ENCODE assay signal across 1 cellular context in genomic region chr6:45814772-45815171, GRCh38.
TF ChIP-seq lines count a peak whose summit lies in the region.

No MANE protein-coding gene starts in this region.

TF ChIP-seq in HepG2, 621 proteins besides CTCF, POLR2A, EP300 and RAD21 (continued from another document):
- TF ChIP-seq, protein P1, sequence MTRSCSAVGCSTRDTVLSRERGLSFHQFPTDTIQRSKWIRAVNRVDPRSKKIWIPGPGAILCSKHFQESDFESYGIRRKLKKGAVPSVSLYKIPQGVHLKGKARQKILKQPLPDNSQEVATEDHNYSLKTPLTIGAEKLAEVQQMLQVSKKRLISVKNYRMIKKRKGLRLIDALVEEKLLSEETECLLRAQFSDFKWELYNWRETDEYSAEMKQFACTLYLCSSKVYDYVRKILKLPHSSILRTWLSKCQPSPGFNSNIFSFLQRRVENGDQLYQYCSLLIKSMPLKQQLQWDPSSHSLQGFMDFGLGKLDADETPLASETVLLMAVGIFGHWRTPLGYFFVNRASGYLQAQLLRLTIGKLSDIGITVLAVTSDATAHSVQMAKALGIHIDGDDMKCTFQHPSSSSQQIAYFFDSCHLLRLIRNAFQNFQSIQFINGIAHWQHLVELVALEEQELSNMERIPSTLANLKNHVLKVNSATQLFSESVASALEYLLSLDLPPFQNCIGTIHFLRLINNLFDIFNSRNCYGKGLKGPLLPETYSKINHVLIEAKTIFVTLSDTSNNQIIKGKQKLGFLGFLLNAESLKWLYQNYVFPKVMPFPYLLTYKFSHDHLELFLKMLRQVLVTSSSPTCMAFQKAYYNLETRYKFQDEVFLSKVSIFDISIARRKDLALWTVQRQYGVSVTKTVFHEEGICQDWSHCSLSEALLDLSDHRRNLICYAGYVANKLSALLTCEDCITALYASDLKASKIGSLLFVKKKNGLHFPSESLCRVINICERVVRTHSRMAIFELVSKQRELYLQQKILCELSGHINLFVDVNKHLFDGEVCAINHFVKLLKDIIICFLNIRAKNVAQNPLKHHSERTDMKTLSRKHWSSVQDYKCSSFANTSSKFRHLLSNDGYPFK (CRISPR knock-in tag; IDR thresholded peaks at IDR 0.05; ENCODE audit: borderline replicate concordance): no peak
- TF ChIP-seq IRF9 (CRISPR knock-in tag; IDR thresholded peaks at IDR 0.05; ENCODE audit: borderline replicate concordance): no peak
- TF ChIP-seq GTF3A (CRISPR knock-in tag; conservative IDR thresholded peaks at IDR 0.05): no peak
- no peak for TF ChIP-seq NKX3-1 (CRISPR knock-in tag; IDR thresholded peaks at IDR 0.05)
- peak; percentile 79 to 85 for TF ChIP-seq MAFK (conservative IDR thresholded peaks at IDR 0.05 in 1 of 2, IDR thresholded peaks at IDR 0.05 in 1 of 2; ENCODE audit: low read length in 2 of 2)
